In the genomic region with DNA sequence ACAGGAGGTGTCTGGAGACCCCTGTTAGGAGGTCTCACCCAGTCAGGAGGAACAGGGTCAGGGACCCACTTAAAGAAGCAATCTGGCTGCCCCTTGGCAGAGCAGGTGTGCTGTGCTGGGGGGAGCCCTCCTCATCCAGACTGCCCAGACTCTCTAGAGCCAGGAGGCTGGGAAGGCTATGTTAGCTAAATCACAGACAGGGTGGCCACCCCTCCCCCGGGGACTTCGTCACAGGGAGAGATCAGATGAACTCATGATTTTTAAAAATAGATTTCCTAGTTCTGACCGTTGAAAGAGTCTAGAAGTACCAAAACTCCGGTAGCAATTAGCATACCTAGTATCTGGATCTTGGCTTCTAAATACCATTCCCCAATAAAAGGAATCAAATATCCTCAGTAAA, we compare ENCODE assay signal across 20 cellular contexts. TPM values are rescaled to one million over a fixed set of nuclear protein-coding genes. Genes with fewer than 3 reads are reported as not detected.
DNase-seq lines count a peak whose midpoint lies in the region; ATAC-seq and TF ChIP-seq lines count a peak whose summit lies in the region.
"Had no signal": no experiment of that assay in that cellular context is flagged by ENCODE, and none has a peak within 500 bp of the region (broad histone marks: within the 10 kb centered on the region; RNA-seq: fewer than 3 reads in every experiment).

No MANE protein-coding gene starts in this region.

- no peak for TF ChIP-seq CTCF in NB4 (IDR thresholded peaks at IDR 0.05; ENCODE audit: low read depth, low read length)
- no peak for TF ChIP-seq CTCF in fibroblast of mammary gland (conservative IDR thresholded peaks at IDR 0.05; ENCODE audit: control insufficient read depth, insufficient read depth, low read depth, low read length)
- no peak for TF ChIP-seq CTCF in WTC11 (IDR thresholded peaks at IDR 0.05)

- no peak overlapping the region for H3K4me3 Mint-ChIP-seq in WTC11
- H3K4me3 Mint-ChIP-seq: CD8-positive, alpha-beta T cell had no signal

- no peak overlapping the region for H3K27ac Mint-ChIP-seq in WTC11
- H3K27ac Mint-ChIP-seq: CD8-positive, alpha-beta T cell had no signal

- peaks cover 6% of the 10 kb centered on the region; the same call in 1 of the 2 replicates for H3K4me1 Mint-ChIP-seq in WTC11

- POLR2A ChIA-PET in WTC11 (lab: Charles Lee): no interaction called here

- ATAC-seq in WTC11: no peak
- ATAC-seq: CD8-positive, alpha-beta T cell; GM12878 had no signal

- H3K4me3 ChIP-seq in NB4 (ENCODE audit: low read depth, low read length) (no peak overlapping the region), fibroblast of mammary gland (ENCODE audit: control insufficient read depth, low read depth, low read length) (no peak overlapping the region)
- H3K4me3 ChIP-seq: GM12878, GM23248, HAP-1 had no signal

- H3K36me3 Mint-ChIP-seq in WTC11: no peaks in the 10 kb centered on the region
- H3K36me3 Mint-ChIP-seq: CD8-positive, alpha-beta T cell had no signal

- no peaks in the 10 kb centered on the region for H3K27me3 Mint-ChIP-seq in WTC11 (ENCODE audit: low read depth)

- CTCF ChIA-PET in WTC11 (lab: Charles Lee): no interaction called here

- TF ChIP-seq POLR2A in NB4 (IDR thresholded peaks at IDR 0.05; ENCODE audit: extremely low read depth, insufficient read length): no peak

- no peaks in the 10 kb centered on the region for H3K9me3 Mint-ChIP-seq in WTC11
- H3K9me3 Mint-ChIP-seq: CD8-positive, alpha-beta T cell had no signal

- DNase-seq in NB4 (ENCODE audit: low read depth) (peak; percentile 5), fibroblast of mammary gland (ENCODE audit: low read depth) (peak; percentile 24), stromal cell of bone marrow (ENCODE audit: low read depth) (peak; percentile 9), WTC11 (ENCODE audit: low spot score) (no peak), NCI-H510A (lab: John Stamatoyannopoulos, UW) (no peak), NCI-H128 (lab: John Stamatoyannopoulos, UW; ENCODE audit: unreplicated experiment) (no peak)
- DNase-seq: ACHN; BE2C; CD8-positive, alpha-beta T cell; COR-L47; DMS 273 treated with DMSO at 0.1 percent for 48 hours; DMS53; DND-41; EL; GM23248 had no signal

TF ChIP-seq in WTC11, 78 proteins besides CTCF, POLR2A, EP300 and RAD21:
- TF ChIP-seq, protein P1, sequence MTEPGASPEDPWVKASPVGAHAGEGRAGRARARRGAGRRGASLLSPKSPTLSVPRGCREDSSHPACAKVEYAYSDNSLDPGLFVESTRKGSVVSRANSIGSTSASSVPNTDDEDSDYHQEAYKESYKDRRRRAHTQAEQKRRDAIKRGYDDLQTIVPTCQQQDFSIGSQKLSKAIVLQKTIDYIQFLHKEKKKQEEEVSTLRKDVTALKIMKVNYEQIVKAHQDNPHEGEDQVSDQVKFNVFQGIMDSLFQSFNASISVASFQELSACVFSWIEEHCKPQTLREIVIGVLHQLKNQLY (CRISPR knock-in tag; IDR thresholded peaks at IDR 0.05): no peak
- no peak for TF ChIP-seq ZNF416 (CRISPR knock-in tag; IDR thresholded peaks at IDR 0.05)
- TF ChIP-seq, protein P2, sequence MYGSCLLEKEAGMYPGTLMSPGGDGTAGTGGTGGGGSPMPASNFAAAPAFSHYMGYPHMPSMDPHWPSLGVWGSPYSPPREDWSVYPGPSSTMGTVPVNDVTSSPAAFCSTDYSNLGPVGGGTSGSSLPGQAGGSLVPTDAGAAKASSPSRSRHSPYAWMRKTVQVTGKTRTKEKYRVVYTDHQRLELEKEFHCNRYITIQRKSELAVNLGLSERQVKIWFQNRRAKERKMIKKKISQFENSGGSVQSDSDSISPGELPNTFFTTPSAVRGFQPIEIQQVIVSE (CRISPR knock-in tag; IDR thresholded peaks at IDR 0.05; ENCODE audit: borderline replicate concordance): no peak
- TF ChIP-seq GRHL2 (CRISPR knock-in tag; IDR thresholded peaks at IDR 0.05; ENCODE audit: insufficient replicate concordance, severe bottlenecking): no peak
- TF ChIP-seq, protein P3, sequence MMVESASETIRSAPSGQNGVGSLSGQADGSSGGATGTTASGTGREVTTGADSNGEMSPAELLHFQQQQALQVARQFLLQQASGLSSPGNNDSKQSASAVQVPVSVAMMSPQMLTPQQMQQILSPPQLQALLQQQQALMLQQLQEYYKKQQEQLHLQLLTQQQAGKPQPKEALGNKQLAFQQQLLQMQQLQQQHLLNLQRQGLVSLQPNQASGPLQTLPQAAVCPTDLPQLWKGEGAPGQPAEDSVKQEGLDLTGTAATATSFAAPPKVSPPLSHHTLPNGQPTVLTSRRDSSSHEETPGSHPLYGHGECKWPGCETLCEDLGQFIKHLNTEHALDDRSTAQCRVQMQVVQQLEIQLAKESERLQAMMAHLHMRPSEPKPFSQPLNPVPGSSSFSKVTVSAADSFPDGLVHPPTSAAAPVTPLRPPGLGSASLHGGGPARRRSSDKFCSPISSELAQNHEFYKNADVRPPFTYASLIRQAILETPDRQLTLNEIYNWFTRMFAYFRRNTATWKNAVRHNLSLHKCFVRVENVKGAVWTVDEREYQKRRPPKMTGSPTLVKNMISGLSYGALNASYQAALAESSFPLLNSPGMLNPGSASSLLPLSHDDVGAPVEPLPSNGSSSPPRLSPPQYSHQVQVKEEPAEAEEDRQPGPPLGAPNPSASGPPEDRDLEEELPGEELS (CRISPR knock-in tag; IDR thresholded peaks at IDR 0.05): no peak
- no peak for TF ChIP-seq TP53 (CRISPR knock-in tag; IDR thresholded peaks at IDR 0.05)
- no peak for TF ChIP-seq AR (CRISPR knock-in tag; IDR thresholded peaks at IDR 0.05)
- TF ChIP-seq IRF2 (CRISPR knock-in tag; IDR thresholded peaks at IDR 0.05; ENCODE audit: borderline replicate concordance, low read depth): no peak
- no peak for TF ChIP-seq ZNF219 (CRISPR knock-in tag; IDR thresholded peaks at IDR 0.05; ENCODE audit: borderline replicate concordance)
- no peak for TF ChIP-seq ZNF423 (CRISPR knock-in tag; IDR thresholded peaks at IDR 0.05)

RNA-seq across cellular contexts. Expression of gene FOXB2, which starts 35.0 kb away (rescaled TPM):
- total RNA-seq in WTC11 (2021): 0.22 to 0.50 TPM in 2 of 3 replicates, not detected in the other
- total RNA-seq: CD8-positive, alpha-beta T cell; G401; GM12878; GM23248; H4; HT-29 had no signal

Comparison
In these comparisons a context has a peak if more than half of its experiments do, and no peak if none do; other contexts are left out.
1. DNase-seq: peak in NB4 (single experiment), fibroblast of mammary gland (single experiment) and stromal cell of bone marrow (single experiment); none in WTC11 (single experiment), NCI-H510A (single experiment) and NCI-H128 (single experiment).